10 cellular contexts compared by ENCODE assay signal in genomic region chrX:118528089-118528753, GRCh38. TPM values are rescaled to one million over a fixed set of nuclear protein-coding genes. Genes with fewer than 3 reads are reported as not detected.
DNase-seq lines count a peak whose midpoint lies in the region; ATAC-seq and TF ChIP-seq lines count a peak whose summit lies in the region.
"Had no signal": no experiment of that assay in that cellular context is flagged by ENCODE, and none has a peak within 500 bp of the region (broad histone marks: within the 10 kb centered on the region; RNA-seq: fewer than 3 reads in every experiment).

No MANE protein-coding gene starts in this region.

- H3K36me3 Mint-ChIP-seq in activated CD8-positive, alpha-beta memory T cell treated with anti-CD3 and anti-CD28 coated beads, Interleukin-2, amount 10 ng/mL, durations not matched to agents 7 days and 5 days = peaks cover 20% of the 10 kb centered on the region
- H3K36me3 Mint-ChIP-seq in neural crest cell (ENCODE audit: low read depth) = peaks cover 11% of the 10 kb centered on the region

- H3K4me1 Mint-ChIP-seq in activated CD8-positive, alpha-beta memory T cell treated with anti-CD3 and anti-CD28 coated beads, Interleukin-2, amount 10 ng/mL, durations not matched to agents 7 days and 5 days = peaks cover 70% of the 10 kb centered on the region
- peaks cover 26% of the 10 kb centered on the region for H3K4me1 Mint-ChIP-seq in neural crest cell

- no peaks in the 10 kb centered on the region for H3K27me3 ChIP-seq in thyroid gland
- H3K27me3 ChIP-seq: SJSA1 had no signal

- no peaks in the 10 kb centered on the region for H3K36me3 ChIP-seq in thyroid gland
- H3K36me3 ChIP-seq: SJSA1 had no signal

- CTCF ChIA-PET in activated CD8-positive, alpha-beta memory T cell treated with anti-CD3 and anti-CD28 coated beads, Interleukin-2, amount 10 ng/mL, durations not matched to agents 7 days and 5 days (lab: Charles Lee) = interaction anchor here (1.5 to 3.5 kb wide), 2 partner anchors 9 to 32 kb away, joined by 4 to 20 read pairs; partner anchors contain the start of gene DOCK11

- WGBS in thyroid gland, 2 donors = 85 to 90% methylated on average over 10 of the region's 10 CpGs

- intact Hi-C loops in thyroid gland (cut with DNase I) = no loop called here

- H3K27ac Mint-ChIP-seq in activated CD8-positive, alpha-beta memory T cell treated with anti-CD3 and anti-CD28 coated beads, Interleukin-2, amount 10 ng/mL, durations not matched to agents 7 days and 5 days = peak overlapping the region; percentile 100
- H3K27ac Mint-ChIP-seq in neural crest cell (ENCODE audit: unreplicated experiment) = peak overlapping the region; percentile 58

- DNase-seq in NK-92 treated with Interleukin-12 subunit alpha and Interleukin-12 subunit beta, amount 100 ng/mL, for 24 hours (lab: John Stamatoyannopoulos, UW) = peak; percentile 7
- DNase-seq in NK-92 (lab: John Stamatoyannopoulos, UW; ENCODE audit: unreplicated experiment) (no peak), neural crest cell (ENCODE audit: low read depth, low spot score) (no peak), thyroid gland (no peak), middle frontal gyrus (ENCODE audit: extremely low spot score, low spot score) (no peak), amniotic stem cell (lab: John Stamatoyannopoulos, UW) (no peak)
- peak; percentile 77 for DNase-seq in activated CD8-positive, alpha-beta memory T cell treated with anti-CD3 and anti-CD28 coated beads, Interleukin-2, amount 10 ng/mL, durations not matched to agents 7 days and 5 days

- H3K27me3 Mint-ChIP-seq in activated CD8-positive, alpha-beta memory T cell treated with anti-CD3 and anti-CD28 coated beads, Interleukin-2, amount 10 ng/mL, durations not matched to agents 7 days and 5 days = no peaks in the 10 kb centered on the region
- H3K27me3 Mint-ChIP-seq in neural crest cell (ENCODE audit: low read depth) = no peaks in the 10 kb centered on the region

- peaks cover 0 to 9% of the 10 kb centered on the region in 2 donors for H3K4me1 ChIP-seq in thyroid gland

- no peak overlapping the region for H3K4me3 ChIP-seq in thyroid gland (replicated peaks in 1 of 3)
- H3K4me3 ChIP-seq: SJSA1 had no signal

- H3K4me3 Mint-ChIP-seq in activated CD8-positive, alpha-beta memory T cell treated with anti-CD3 and anti-CD28 coated beads, Interleukin-2, amount 10 ng/mL, durations not matched to agents 7 days and 5 days = peak overlapping the region; percentile 96
- no peak overlapping the region for H3K4me3 Mint-ChIP-seq in neural crest cell

- TF ChIP-seq CTCF in neural crest cell (conservative IDR thresholded peaks at IDR 0.05) (no peak), thyroid gland (IDR thresholded peaks at IDR 0.05) (no peak)

- no peaks in the 10 kb centered on the region for H3K9me3 Mint-ChIP-seq in activated CD8-positive, alpha-beta memory T cell treated with anti-CD3 and anti-CD28 coated beads, Interleukin-2, amount 10 ng/mL, durations not matched to agents 7 days and 5 days (ENCODE audit: low read depth)
- peaks cover 15% of the 10 kb centered on the region for H3K9me3 Mint-ChIP-seq in neural crest cell

- no peak overlapping the region for H3K27ac ChIP-seq in thyroid gland
- H3K27ac ChIP-seq: 22Rv1 had no signal

- no peak for TF ChIP-seq POLR2A in thyroid gland (IDR thresholded peaks at IDR 0.05)

- no peaks in the 10 kb centered on the region for H3K9me3 ChIP-seq in thyroid gland
- H3K9me3 ChIP-seq: SJSA1 had no signal

- peak; percentile 75 for ATAC-seq in HG03571 (IDR thresholded peaks at IDR 0.05; ENCODE audit: unreplicated experiment)
- peak; percentile 82 for ATAC-seq in activated CD8-positive, alpha-beta memory T cell treated with anti-CD3 and anti-CD28 coated beads, Interleukin-2, amount 10 ng/mL, durations not matched to agents 7 days and 5 days

RNA-seq across cellular contexts. Expression of gene DOCK11, which starts 32.6 kb away (rescaled TPM):
- 10 to 100 TPM; 57.1 to 63.1 TPM for total RNA-seq in activated CD8-positive, alpha-beta memory T cell treated with anti-CD3 and anti-CD28 coated beads, Interleukin-2, amount 10 ng/mL, durations not matched to agents 7 days and 5 days
- total RNA-seq in neural crest cell = 13.2 and 14.6 TPM in 2 replicates
- 10 to 100 TPM; 36.0 to 50.0 (median 41.1) TPM for total RNA-seq in thyroid gland

Comparison
In these comparisons a context has a peak if more than half of its experiments do, and no peak if none do; other contexts are left out.
1. DNase-seq: peak in NK-92 treated with Interleukin-12 subunit alpha and Interleukin-12 subunit beta, amount 100 ng/mL, for 24 hours (single experiment) and activated CD8-positive, alpha-beta memory T cell treated with anti-CD3 and anti-CD28 coated beads, Interleukin-2, amount 10 ng/mL, durations not matched to agents 7 days and 5 days (single experiment); none in NK-92 (single experiment), neural crest cell (single experiment), thyroid gland (0 of 2), middle frontal gyrus (single experiment) and amniotic stem cell (single experiment).